In the genomic region with DNA sequence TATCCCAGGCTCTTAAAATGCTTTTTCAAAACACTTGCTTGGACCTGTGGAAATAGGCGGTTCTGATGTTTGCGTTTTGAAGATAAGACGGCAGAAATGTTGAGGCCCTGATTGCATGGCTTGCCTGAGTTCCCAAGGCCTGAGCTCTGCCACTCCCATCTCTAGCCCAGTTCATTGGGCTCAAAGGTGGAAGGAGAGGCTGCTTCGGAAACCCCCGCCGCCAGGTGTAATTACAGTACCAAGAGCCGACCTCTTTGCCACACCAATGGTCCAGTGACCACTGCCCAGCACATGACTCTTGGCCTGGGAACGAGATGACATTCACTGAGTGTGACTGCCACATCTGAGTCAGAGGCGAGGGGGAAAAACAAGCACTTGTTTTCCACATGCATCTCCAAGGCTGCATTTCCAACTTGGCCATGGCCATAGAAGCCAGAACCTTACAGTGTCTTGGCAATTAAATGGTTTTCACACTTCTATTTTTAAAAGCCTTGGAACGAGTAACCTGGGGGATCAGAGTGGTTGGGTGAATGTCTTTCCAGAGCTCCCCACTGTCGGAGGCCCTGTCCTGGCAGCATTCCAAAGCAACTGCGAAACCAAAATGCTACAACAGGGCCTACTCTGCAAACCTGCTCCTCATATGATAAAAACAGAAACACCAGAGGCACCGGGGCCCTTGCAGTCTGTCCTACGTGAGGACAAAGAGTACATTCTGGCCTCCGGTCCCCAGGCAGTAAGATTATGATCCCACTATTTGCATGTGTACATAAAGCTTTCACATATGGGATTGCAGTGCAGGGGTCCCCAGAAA, we compare ENCODE assay signal across 1 cellular context.
A peak's percentile ranks its signal among the peaks of the same experiment; 100 is the strongest.
TF ChIP-seq lines count a peak whose summit lies in the region.

No MANE protein-coding gene starts in this region.

TF ChIP-seq in HepG2, 621 proteins besides CTCF, POLR2A, EP300 and RAD21 (continued from another document):
- TF ChIP-seq, protein P1, sequence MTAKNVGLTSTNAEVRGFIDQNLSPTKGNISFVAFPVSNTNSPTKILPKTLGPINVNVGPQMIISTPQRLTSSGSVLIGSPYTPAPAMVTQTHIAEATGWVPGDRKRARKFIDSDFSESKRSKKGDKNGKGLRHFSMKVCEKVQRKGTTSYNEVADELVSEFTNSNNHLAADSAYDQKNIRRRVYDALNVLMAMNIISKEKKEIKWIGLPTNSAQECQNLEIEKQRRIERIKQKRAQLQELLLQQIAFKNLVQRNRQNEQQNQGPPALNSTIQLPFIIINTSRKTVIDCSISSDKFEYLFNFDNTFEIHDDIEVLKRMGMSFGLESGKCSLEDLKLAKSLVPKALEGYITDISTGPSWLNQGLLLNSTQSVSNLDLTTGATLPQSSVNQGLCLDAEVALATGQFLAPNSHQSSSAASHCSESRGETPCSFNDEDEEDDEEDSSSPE (CRISPR knock-in tag; IDR thresholded peaks at IDR 0.05), result no peak
- no peak for TF ChIP-seq ZFP82 (CRISPR knock-in tag; IDR thresholded peaks at IDR 0.05; ENCODE audit: borderline replicate concordance)
- TF ChIP-seq, protein P2, sequence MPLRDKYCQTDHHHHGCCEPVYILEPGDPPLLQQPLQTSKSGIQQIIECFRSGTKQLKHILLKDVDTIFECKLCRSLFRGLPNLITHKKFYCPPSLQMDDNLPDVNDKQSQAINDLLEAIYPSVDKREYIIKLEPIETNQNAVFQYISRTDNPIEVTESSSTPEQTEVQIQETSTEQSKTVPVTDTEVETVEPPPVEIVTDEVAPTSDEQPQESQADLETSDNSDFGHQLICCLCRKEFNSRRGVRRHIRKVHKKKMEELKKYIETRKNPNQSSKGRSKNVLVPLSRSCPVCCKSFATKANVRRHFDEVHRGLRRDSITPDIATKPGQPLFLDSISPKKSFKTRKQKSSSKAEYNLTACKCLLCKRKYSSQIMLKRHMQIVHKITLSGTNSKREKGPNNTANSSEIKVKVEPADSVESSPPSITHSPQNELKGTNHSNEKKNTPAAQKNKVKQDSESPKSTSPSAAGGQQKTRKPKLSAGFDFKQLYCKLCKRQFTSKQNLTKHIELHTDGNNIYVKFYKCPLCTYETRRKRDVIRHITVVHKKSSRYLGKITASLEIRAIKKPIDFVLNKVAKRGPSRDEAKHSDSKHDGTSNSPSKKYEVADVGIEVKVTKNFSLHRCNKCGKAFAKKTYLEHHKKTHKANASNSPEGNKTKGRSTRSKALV (CRISPR knock-in tag; IDR thresholded peaks at IDR 0.05), result no peak
- no peak for TF ChIP-seq ZNF350 (CRISPR knock-in tag; IDR thresholded peaks at IDR 0.05; ENCODE audit: borderline replicate concordance, low read depth)
- no peak for TF ChIP-seq SCMH1 (CRISPR knock-in tag; IDR thresholded peaks at IDR 0.05; ENCODE audit: borderline replicate concordance)
- no peak for TF ChIP-seq ASH2L (IDR thresholded peaks at IDR 0.05; ENCODE audit: insufficient read length, low read depth, low read length)
- peak; percentile 54; the same call in 1 of the 2 replicates for TF ChIP-seq ZNF605 (CRISPR knock-in tag; IDR thresholded peaks at IDR 0.05)
- TF ChIP-seq, protein P3, sequence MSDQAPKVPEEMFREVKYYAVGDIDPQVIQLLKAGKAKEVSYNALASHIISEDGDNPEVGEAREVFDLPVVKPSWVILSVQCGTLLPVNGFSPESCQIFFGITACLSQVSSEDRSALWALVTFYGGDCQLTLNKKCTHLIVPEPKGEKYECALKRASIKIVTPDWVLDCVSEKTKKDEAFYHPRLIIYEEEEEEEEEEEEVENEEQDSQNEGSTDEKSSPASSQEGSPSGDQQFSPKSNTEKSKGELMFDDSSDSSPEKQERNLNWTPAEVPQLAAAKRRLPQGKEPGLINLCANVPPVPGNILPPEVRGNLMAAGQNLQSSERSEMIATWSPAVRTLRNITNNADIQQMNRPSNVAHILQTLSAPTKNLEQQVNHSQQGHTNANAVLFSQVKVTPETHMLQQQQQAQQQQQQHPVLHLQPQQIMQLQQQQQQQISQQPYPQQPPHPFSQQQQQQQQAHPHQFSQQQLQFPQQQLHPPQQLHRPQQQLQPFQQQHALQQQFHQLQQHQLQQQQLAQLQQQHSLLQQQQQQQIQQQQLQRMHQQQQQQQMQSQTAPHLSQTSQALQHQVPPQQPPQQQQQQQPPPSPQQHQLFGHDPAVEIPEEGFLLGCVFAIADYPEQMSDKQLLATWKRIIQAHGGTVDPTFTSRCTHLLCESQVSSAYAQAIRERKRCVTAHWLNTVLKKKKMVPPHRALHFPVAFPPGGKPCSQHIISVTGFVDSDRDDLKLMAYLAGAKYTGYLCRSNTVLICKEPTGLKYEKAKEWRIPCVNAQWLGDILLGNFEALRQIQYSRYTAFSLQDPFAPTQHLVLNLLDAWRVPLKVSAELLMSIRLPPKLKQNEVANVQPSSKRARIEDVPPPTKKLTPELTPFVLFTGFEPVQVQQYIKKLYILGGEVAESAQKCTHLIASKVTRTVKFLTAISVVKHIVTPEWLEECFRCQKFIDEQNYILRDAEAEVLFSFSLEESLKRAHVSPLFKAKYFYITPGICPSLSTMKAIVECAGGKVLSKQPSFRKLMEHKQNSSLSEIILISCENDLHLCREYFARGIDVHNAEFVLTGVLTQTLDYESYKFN (CRISPR knock-in tag; conservative IDR thresholded peaks at IDR 0.05), result 0 out of 2 replicates have a peak, but pooled peaks have one; percentile 46
- no peak for TF ChIP-seq ZNF777 (CRISPR knock-in tag; IDR thresholded peaks at IDR 0.05)
